ENCODE assay signal across 9 cellular contexts in the genomic region with DNA sequence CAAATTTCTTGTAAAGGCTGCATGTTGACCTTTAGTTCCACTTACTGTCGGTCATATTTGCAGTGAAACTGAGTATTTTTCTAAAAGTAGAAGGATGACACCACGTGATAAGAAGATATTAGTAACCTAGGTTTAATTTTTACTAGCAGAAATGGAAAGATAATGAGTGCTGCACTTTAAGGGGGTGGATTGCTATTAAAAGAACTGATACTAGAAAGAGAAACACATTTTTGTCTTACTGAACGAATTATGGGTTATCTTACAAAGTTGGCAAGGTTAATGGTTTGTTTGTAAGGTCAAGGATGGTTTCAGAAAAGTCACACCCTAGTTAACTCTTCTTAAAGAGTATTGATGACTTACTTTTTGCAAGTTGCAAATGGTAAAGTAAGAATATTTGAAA. TPM values are rescaled to one million over a fixed set of nuclear protein-coding genes. Genes with fewer than 3 reads are reported as not detected.
DNase-seq lines count a peak whose midpoint lies in the region; ATAC-seq and TF ChIP-seq lines count a peak whose summit lies in the region.
"Had no signal": no experiment of that assay in that cellular context is flagged by ENCODE, and none has a peak within 500 bp of the region (broad histone marks: within the 10 kb centered on the region; RNA-seq: fewer than 3 reads in every experiment).

No MANE protein-coding gene starts in this region.

- CTCF ChIA-PET in naive thymus-derived CD4-positive, alpha-beta T cell (lab: Charles Lee) = no interaction called here

- peak overlapping the region in 2 of 10 donors; percentile 33 for H3K4me3 Mint-ChIP-seq in naive thymus-derived CD4-positive, alpha-beta T cell

- TF ChIP-seq CTCF in GM12865 (IDR thresholded peaks at IDR 0.05; ENCODE audit: insufficient read depth, low read depth, low read length, missing control alignments) (no peak), fibroblast of pulmonary artery (IDR thresholded peaks at IDR 0.05; ENCODE audit: low read length, missing control alignments) (no peak), spleen (IDR thresholded peaks at IDR 0.05 in 8 of 11, conservative IDR thresholded peaks at IDR 0.05 in 3 of 11) (no peak)

- H3K36me3 Mint-ChIP-seq in naive thymus-derived CD4-positive, alpha-beta T cell = peaks cover 0 to 5% (median 0%) of the 10 kb centered on the region in 5 donors

- H3K27me3 ChIP-seq in naive thymus-derived CD4-positive, alpha-beta T cell (ENCODE audit: control insufficient read depth in 2 of 2, insufficient read depth in 2 of 2, low read length in 2 of 2) = no peaks in the 10 kb centered on the region
- H3K27me3 ChIP-seq in H7 (ENCODE audit: control insufficient read depth, insufficient read depth, low read length) (no peaks in the 10 kb centered on the region), spleen (replicated peaks in 1 of 7) (no peaks in the 10 kb centered on the region)

- DNase-seq in GM12865 (ENCODE audit: low read depth) (peak; percentile 69), fibroblast of pulmonary artery (ENCODE audit: low read depth) (no peak), H7 (no peak), spleen (no peak), NCI-H526 treated with DMSO at 0.1 percent for 48 hours (lab: John Stamatoyannopoulos, UW) (no peak)
- no peak for DNase-seq in naive thymus-derived CD4-positive, alpha-beta T cell

- POLR2A ChIA-PET in naive thymus-derived CD4-positive, alpha-beta T cell (lab: Charles Lee) = no interaction called here

- H3K4me3 ChIP-seq in GM12865 (ENCODE audit: low read depth, low read length) (peak overlapping the region; percentile 99), fibroblast of pulmonary artery (replicated peaks; ENCODE audit: low read depth, low read length) (peak overlapping the region; percentile 77), H7 (ENCODE audit: insufficient read depth, low read depth, low read length) (no peak overlapping the region), spleen (peak overlapping the region in 3 of 8 donors; percentile 3 to 97 (median 85))
- H3K4me3 ChIP-seq in naive thymus-derived CD4-positive, alpha-beta T cell (ENCODE audit: low read length) = no peak overlapping the region

- no peak overlapping the region for H3K27ac ChIP-seq in naive thymus-derived CD4-positive, alpha-beta T cell (ENCODE audit: low read depth, low read length)
- H3K27ac ChIP-seq in spleen = peak overlapping the region in 1 of 8 donors; percentile 96
- H3K27ac ChIP-seq: parathyroid adenoma had no signal

- 35 to 59% (median 42%) methylated on average over 3 of the region's 3 CpGs for WGBS in spleen, 5 donors

- H3K9me3 ChIP-seq in naive thymus-derived CD4-positive, alpha-beta T cell (ENCODE audit: control insufficient read depth in 2 of 3, low read length in 3 of 3) = no peaks in the 10 kb centered on the region
- H3K9me3 ChIP-seq in spleen = no peaks in the 10 kb centered on the region

- no peak overlapping the region for H3K27ac Mint-ChIP-seq in naive thymus-derived CD4-positive, alpha-beta T cell

- peaks cover 0 to 14% (median 0%) of the 10 kb centered on the region in 5 donors for H3K27me3 Mint-ChIP-seq in naive thymus-derived CD4-positive, alpha-beta T cell

- H3K9me3 Mint-ChIP-seq in naive thymus-derived CD4-positive, alpha-beta T cell = peaks cover 0 to 4% (median 0%) of the 10 kb centered on the region in 11 donors

- H3K4me1 Mint-ChIP-seq in naive thymus-derived CD4-positive, alpha-beta T cell = peaks cover 10 to 25% (median 15%) of the 10 kb centered on the region in 7 donors

- ATAC-seq in GM19467 (IDR thresholded peaks at IDR 0.05; ENCODE audit: unreplicated experiment) = peak; percentile 31
- peak; percentile 46 for ATAC-seq in HG03354 (IDR thresholded peaks at IDR 0.05; ENCODE audit: poor library complexity, severe bottlenecking, unreplicated experiment)
- ATAC-seq in naive thymus-derived CD4-positive, alpha-beta T cell = no peak

- intact Hi-C loops in naive thymus-derived CD4-positive, alpha-beta T cell (cut with micrococcal nuclease) = no loop called here
- intact Hi-C loops in spleen (cut with DNase I; ENCODE audit: low total_unique reads) = no loop called here

- no peaks in the 10 kb centered on the region for H3K4me1 ChIP-seq in naive thymus-derived CD4-positive, alpha-beta T cell (ENCODE audit: control insufficient read depth in 2 of 2, insufficient read depth in 2 of 2, low read length in 2 of 2)
- peaks cover 0 to 50% (median 27%) of the 10 kb centered on the region in 6 donors for H3K4me1 ChIP-seq in spleen

- no peak for TF ChIP-seq POLR2A in spleen (IDR thresholded peaks at IDR 0.05)

- peaks cover 0 to 9% (median 0%) of the 10 kb centered on the region in 3 experiments for H3K36me3 ChIP-seq in naive thymus-derived CD4-positive, alpha-beta T cell (ENCODE audit: control insufficient read depth in 2 of 3, insufficient read depth in 3 of 3, low read length in 3 of 3)
- H3K36me3 ChIP-seq in H7 (replicated peaks; ENCODE audit: control insufficient read depth, insufficient read depth, low read length) = no peaks in the 10 kb centered on the region
- H3K36me3 ChIP-seq in spleen = no peaks in the 10 kb centered on the region

RNA-seq across cellular contexts. Expression of a gene that starts 2.4 kb away (rescaled TPM):
- 1 to 10 TPM; 2.0 to 6.1 (median 2.7) TPM for total RNA-seq in naive thymus-derived CD4-positive, alpha-beta T cell
- 1 to 10 TPM; 1.4 to 2.3 TPM for polyA plus RNA-seq in naive thymus-derived CD4-positive, alpha-beta T cell
- total RNA-seq in H7 (2014; rRNA removed; shearing (Covaris generic)) = 15.0 and 16.0 TPM in 2 replicates
- total RNA-seq in spleen = 10 to 100 TPM in 1 of 7 donors, 1 to 10 TPM in 6; 3.0 to 11.7 (median 4.1) TPM
- polyA plus RNA-seq in spleen = 1 to 10 TPM; 1.5 to 3.6 (median 2.4) TPM

Comparison
In these comparisons a context has a peak if more than half of its experiments do, and no peak if none do; other contexts are left out.
1. H3K4me3 ChIP-seq: peak in GM12865 (single experiment) and fibroblast of pulmonary artery (single experiment); none in naive thymus-derived CD4-positive, alpha-beta T cell (single experiment) and H7 (single experiment).